In the genomic region with DNA sequence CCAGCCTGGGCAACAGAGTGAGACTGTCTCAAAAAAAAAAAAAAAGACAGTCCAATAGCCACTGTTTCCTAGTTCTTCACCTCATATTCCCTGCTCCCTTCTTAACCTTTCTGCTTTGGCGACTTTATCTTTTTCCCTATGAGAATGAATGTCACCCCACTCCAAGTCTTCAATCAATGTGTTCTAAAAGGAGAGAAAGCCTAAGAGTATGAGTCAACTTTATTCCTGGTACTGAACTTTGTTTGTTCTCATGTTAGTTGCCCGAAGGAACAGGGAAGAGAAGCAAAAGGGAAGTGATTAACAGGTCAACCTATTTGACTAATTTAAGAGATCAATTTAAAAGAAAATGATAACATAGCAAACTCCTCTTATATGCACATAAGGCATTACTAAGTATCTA, we compare ENCODE assay signal across 20 cellular contexts. TPM values are rescaled to one million over a fixed set of nuclear protein-coding genes. Genes with fewer than 3 reads are reported as not detected.
DNase-seq lines count a peak whose midpoint lies in the region; ATAC-seq, FAIRE-seq and TF ChIP-seq lines count a peak whose summit lies in the region.
"Had no signal": no experiment of that assay in that cellular context is flagged by ENCODE, and none has a peak within 500 bp of the region (broad histone marks: within the 10 kb centered on the region; RNA-seq: fewer than 3 reads in every experiment).

No MANE protein-coding gene starts in this region.

- H2AFZ ChIP-seq in HepG2 (ENCODE audit: low read length) = no peak overlapping the region
- H2AFZ ChIP-seq: parathyroid adenoma had no signal

- 91% methylated on average over 2 of the region's 2 CpGs for WGBS in HepG2 (ENCODE audit: low lambda C conversion rate)

- H3K9me3 ChIP-seq in cardiac muscle cell (ENCODE audit: low read depth) = no peaks in the 10 kb centered on the region
- H3K9me3 ChIP-seq in HepG2 (ENCODE audit: low read length) = no peaks in the 10 kb centered on the region

- TF ChIP-seq CTCF in cardiac muscle cell (IDR thresholded peaks at IDR 0.05; ENCODE audit: low read depth, low read length) (no peak), fibroblast of mammary gland (conservative IDR thresholded peaks at IDR 0.05; ENCODE audit: control insufficient read depth, insufficient read depth, low read depth, low read length) (no peak), HepG2 (CRISPR knock-in tag; IDR thresholded peaks at IDR 0.05) (no peak)

- H3K79me2 ChIP-seq in HepG2 (ENCODE audit: insufficient read depth, low read length) = no peaks in the 10 kb centered on the region
- H3K79me2 ChIP-seq: parathyroid adenoma had no signal

- H3K36me3 ChIP-seq in cardiac muscle cell (no peaks in the 10 kb centered on the region), HepG2 (replicated peaks in 1 of 2; ENCODE audit: control insufficient read depth in 1 of 2, insufficient read depth in 2 of 2, low read length in 2 of 2) (peaks cover 0 to 4% of the 10 kb centered on the region in 2 experiments; a peak in 2 of 5 replicates)

- DNase-seq in cardiac muscle cell (ENCODE audit: low read depth in 1 of 2, low spot score in 1 of 2) (peak in 1 of 2 donors; percentile 46), Right ventricle myocardium inferior (ENCODE audit: missing footprints) (no peak), fibroblast of mammary gland (ENCODE audit: low read depth) (peak; percentile 35), myocyte (ENCODE audit: low read depth) (peak; percentile 58), UCSD-AML1 (lab: John Stamatoyannopoulos, UW; ENCODE audit: unreplicated experiment) (no peak), GM12892 (ENCODE audit: insufficient read length) (no peak), HepG2 (ENCODE audit: low spot score) (no peak)
- DNase-seq: activated CD4-positive, alpha-beta memory T cell treated with anti-CD3 and anti-CD28 coated beads, Interleukin-2, amount 10 ng/mL, durations not matched to agents 7 days and 5 days; activated naive CD8-positive, alpha-beta T cell treated with anti-CD3 and anti-CD28 coated beads, Interleukin-2, amount 10 ng/mL, durations not matched to agents 7 days and 5 days; activated T-cell treated with anti-CD3 and anti-CD28 coated beads, Interleukin-2, amount 50 U/mL, for 48 hours; left colon; MM.1S; NCI-H774; stimulated activated naive CD4-positive, alpha-beta T cell treated with Interleukin-2 at 50 U/mL for 16 hours; SW 1271 had no signal

- H3K9ac ChIP-seq in HepG2 (ENCODE audit: insufficient read depth, low read depth, low read length) = no peak overlapping the region
- H3K9ac ChIP-seq: parathyroid adenoma had no signal

- no peak for TF ChIP-seq RAD21 in HepG2 (CRISPR knock-in tag; IDR thresholded peaks at IDR 0.05)

- H3K4me1 ChIP-seq in cardiac muscle cell (ENCODE audit: low read depth) = peaks cover 56% of the 10 kb centered on the region
- H3K4me1 ChIP-seq in HepG2 (ENCODE audit: insufficient read depth, low read length) = peaks cover 11% of the 10 kb centered on the region
- H3K4me1 ChIP-seq: parathyroid adenoma had no signal

- TF ChIP-seq POLR2A in GM12892 (IDR thresholded peaks at IDR 0.05; ENCODE audit: low read depth, low read length) = no peak
- TF ChIP-seq POLR2A in HepG2 (IDR thresholded peaks at IDR 0.05; ENCODE audit: insufficient read depth in 1 of 2, low read depth in 2 of 2, low read length in 2 of 2) = no peak

- no TSS peak for BruUV-seq in HepG2 (replicated peaks; lab: Mats Ljungman, UMichigan)

- TF ChIP-seq EP300 in HepG2 (IDR thresholded peaks at IDR 0.05; ENCODE audit: low read depth in 2 of 2, low read length in 2 of 2) (no peak), HepG2 (CRISPR knock-in tag; IDR thresholded peaks at IDR 0.05; ENCODE audit: borderline replicate concordance) (no peak)

- H4K20me1 ChIP-seq in HepG2 (ENCODE audit: insufficient read depth, low read length) = no peaks in the 10 kb centered on the region

- CTCF ChIA-PET in HepG2 (lab: Yijun Ruan, JAX; ENCODE audit: low intra/inter-chr PET ratio, low total read pairs) = no interaction called here

- H3K4me3 ChIP-seq in cardiac muscle cell (no peak overlapping the region), fibroblast of mammary gland (ENCODE audit: control insufficient read depth, low read depth, low read length) (no peak overlapping the region), HepG2 (replicated peaks in 1 of 3; ENCODE audit: insufficient read depth in 1 of 3, low read depth in 2 of 3, low read length in 3 of 3) (no peak overlapping the region)

- no peak for FAIRE-seq in GM12892 (lab: Jason Lieb, UNC)
- FAIRE-seq in HepG2 (lab: Jason Lieb, UNC) = no peak
- FAIRE-seq: colon, RCC 7860, urothelium cell line had no signal

- ATAC-seq in Right ventricle myocardium inferior (no peak), HG02884 (IDR thresholded peaks at IDR 0.05; ENCODE audit: unreplicated experiment) (no peak), HepG2 (no peak)
- ATAC-seq: left colon had no signal

- H3K27ac ChIP-seq in cardiac muscle cell = peak overlapping the region; percentile 98
- no peak overlapping the region for H3K27ac ChIP-seq in HepG2 (ENCODE audit: extremely low read length, insufficient read depth, low read length)
- H3K27ac ChIP-seq: parathyroid adenoma had no signal

- in situ Hi-C loops in HepG2 (cut with HindIII; ENCODE audit: extremely low pct_ligation_motif_present, low pct_unique_long_range_greater_than_20kb) = no loop called here

- intact Hi-C loops in Right ventricle myocardium inferior (cut with DNase I) (loop anchor here (5.0 kb wide), 1 partner anchor 39 kb away; the partner anchor contains the start of gene SLC16A1), HepG2 (cut with micrococcal nuclease; ENCODE audit: unreplicated experiment) (no loop called here)

- POLR2A ChIA-PET in HepG2 (lab: Yijun Ruan, JAX) = no interaction called here

- no peaks in the 10 kb centered on the region for H3K27me3 ChIP-seq in cardiac muscle cell
- no peaks in the 10 kb centered on the region for H3K27me3 ChIP-seq in HepG2 (ENCODE audit: control insufficient read depth in 1 of 2, insufficient read depth in 2 of 2, low read length in 2 of 2)

- H3K4me2 ChIP-seq in HepG2 (ENCODE audit: low read depth, low read length) = no peak overlapping the region

TF ChIP-seq in HepG2, 621 proteins besides CTCF, POLR2A, EP300 and RAD21:
- no peak for TF ChIP-seq NFYB (CRISPR knock-in tag; IDR thresholded peaks at IDR 0.05)
- no peak for TF ChIP-seq MED13 (CRISPR knock-in tag; IDR thresholded peaks at IDR 0.05)
- no peak for TF ChIP-seq HOXA5 (CRISPR knock-in tag; IDR thresholded peaks at IDR 0.05)
- TF ChIP-seq NCOR1 (IDR thresholded peaks at IDR 0.05; ENCODE audit: borderline replicate concordance, low read length) = no peak
- no peak for TF ChIP-seq ZNF549 (CRISPR knock-in tag; IDR thresholded peaks at IDR 0.05)
- no peak for TF ChIP-seq NPAS2 (CRISPR knock-in tag; IDR thresholded peaks at IDR 0.05; ENCODE audit: borderline replicate concordance)
- TF ChIP-seq YEATS4 (CRISPR knock-in tag; IDR thresholded peaks at IDR 0.05; ENCODE audit: borderline replicate concordance) = no peak
- no peak for TF ChIP-seq ZNF776 (CRISPR knock-in tag; IDR thresholded peaks at IDR 0.05)
- no peak for TF ChIP-seq CBFB (CRISPR knock-in tag; IDR thresholded peaks at IDR 0.05)
- TF ChIP-seq MAFK (conservative IDR thresholded peaks at IDR 0.05 in 1 of 2, IDR thresholded peaks at IDR 0.05 in 1 of 2; ENCODE audit: low read length in 2 of 2) = no peak
- TF ChIP-seq NFE2L2 (IDR thresholded peaks at IDR 0.05; ENCODE audit: low read length) = no peak
- no peak for TF ChIP-seq ZNF331 (CRISPR knock-in tag; IDR thresholded peaks at IDR 0.05)
- no peak for TF ChIP-seq ZNF572 (CRISPR knock-in tag; IDR thresholded peaks at IDR 0.05)

RNA-seq across cellular contexts. Expression of gene SLC16A1, which starts 39.9 kb away (rescaled TPM):
- 130 and 137 TPM in 2 replicates for total RNA-seq in cardiac muscle cell
- 146 and 163 TPM in 2 replicates for polyA plus RNA-seq in cardiac muscle cell
- total RNA-seq in Right ventricle myocardium inferior = 137 TPM
- 74.7 and 117 TPM in 2 replicates for total RNA-seq in myocyte
- polyA plus RNA-seq in myocyte (2012) = 42.3 TPM
- 27.1 TPM for polyA plus RNA-seq in GM12892 (2012; ENCODE audit: missing spikeins)
- total RNA-seq in HepG2 (2016; rRNA removed; fragmentation: Illumina TruSeq; extraction: Trizol) = 67.0 and 106 TPM in 2 replicates
- total RNA-seq in HepG2 (2016; cell fraction: cytosol; rRNA removed; fragmentation: Illumina TruSeq; extraction: Trizol; ENCODE audit: low read depth) = 5.3 and 6.0 TPM in 2 replicates
- 65.8 and 105 TPM in 2 replicates for total RNA-seq in HepG2 (2016; cell fraction: insoluble cytoplasmic fraction; rRNA removed; fragmentation: Illumina TruSeq; extraction: Trizol)
- 15.3 and 18.4 TPM in 2 replicates for total RNA-seq in HepG2 (2016; cell fraction: membrane; rRNA removed; fragmentation: Illumina TruSeq; extraction: Trizol)
- total RNA-seq in HepG2 (2016; cell fraction: nucleus; rRNA removed; fragmentation: Illumina TruSeq; extraction: Trizol) = 102 and 125 TPM in 2 replicates
- polyA plus RNA-seq in HepG2 (2011; rRNA removed) = 135 and 142 TPM in 2 replicates
- 110 and 155 TPM in 2 replicates for polyA plus RNA-seq in HepG2 (2011; cell fraction: cytosol; rRNA removed)
- polyA plus RNA-seq in HepG2 (2011; cell fraction: nucleus; rRNA removed) = 50.4 and 50.5 TPM in 2 replicates
- polyA plus RNA-seq in HepG2 (2012) = 134 and 147 TPM in 2 replicates
- polyA plus RNA-seq in HepG2 (2016; cell fraction: cytosol; fragmentation: Illumina TruSeq; extraction: Trizol; ENCODE audit: low read depth) = 3.0 and 3.3 TPM in 2 replicates
- 49.1 and 53.6 TPM in 2 replicates for polyA plus RNA-seq in HepG2 (2016; cell fraction: insoluble cytoplasmic fraction; fragmentation: Illumina TruSeq; extraction: Trizol; ENCODE audit: low read depth)
- 8.1 and 9.3 TPM in 2 replicates for polyA plus RNA-seq in HepG2 (2016; cell fraction: membrane; fragmentation: Illumina TruSeq; extraction: Trizol; ENCODE audit: low read depth)
- 109 and 119 TPM in 2 replicates for polyA plus RNA-seq in HepG2 (2016; cell fraction: nucleus; fragmentation: Illumina TruSeq; extraction: Trizol; ENCODE audit: insufficient read depth, low read depth)
- polyA minus RNA-seq in HepG2 (2011; rRNA and poly(A)+ RNA removed; ENCODE audit: low replicate concordance) = 467 and 535 TPM in 2 replicates
- 185 and 199 TPM in 2 replicates for polyA minus RNA-seq in HepG2 (2011; cell fraction: cytosol; rRNA and poly(A)+ RNA removed)
- polyA minus RNA-seq in HepG2 (2011; cell fraction: nucleus; rRNA and poly(A)+ RNA removed) = 108 and 115 TPM in 2 replicates

Comparison
In these comparisons a context has a peak if more than half of its experiments do, and no peak if none do; other contexts are left out.
1. DNase-seq: peak in fibroblast of mammary gland (single experiment) and myocyte (single experiment); none in Right ventricle myocardium inferior (single experiment), UCSD-AML1 (single experiment), GM12892 (single experiment) and HepG2 (single experiment).